Comparison of ENCODE assay signal across 29 cellular contexts in the genomic region with DNA sequence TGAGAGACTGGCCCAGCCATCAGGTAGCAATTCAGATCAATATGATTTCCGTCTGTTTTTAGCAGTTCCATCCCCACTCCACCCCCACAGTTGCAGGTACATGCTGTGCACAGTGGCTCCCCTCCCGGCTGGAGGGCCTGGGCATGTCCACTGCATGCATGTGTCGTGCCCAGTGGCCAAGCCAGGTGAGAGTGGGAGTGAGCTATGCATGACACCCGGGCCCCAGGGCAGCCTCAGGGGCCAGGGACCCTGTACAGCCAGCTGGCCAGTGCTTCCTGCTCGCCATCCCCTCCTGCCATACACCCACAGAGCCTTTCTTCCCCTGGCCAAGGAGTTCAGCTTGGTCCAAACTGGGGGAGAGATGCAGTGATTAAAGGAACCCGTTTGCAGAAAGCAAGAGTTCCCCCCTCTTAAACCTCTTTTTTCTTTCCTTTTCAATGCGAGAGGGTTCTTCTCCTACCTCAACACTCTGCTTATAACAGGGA.
"Had no signal": no experiment of that assay in that cellular context is flagged by ENCODE, and none has a peak within 500 bp of the region (broad histone marks: within the 10 kb centered on the region; RNA-seq: fewer than 3 reads in every experiment).

No MANE protein-coding gene starts in this region.

- H3K36me3 ChIP-seq: left lung, lower lobe of right lung, pancreas, prostate gland, sigmoid colon, spleen, tibial nerve, uterus had no signal

- H3K27ac Mint-ChIP-seq: immature natural killer cell; memory B cell; naive thymus-derived CD4-positive, alpha-beta T cell; nephron; stimulated activated memory B cell treated with anti-CD40 and anti-IgM and Interleukin-4, amounts not matched to agents 10 μg/mL and 1 μg/mL and 100 μg/mL, for 72 hours; stimulated activated naive CD8-positive, alpha-beta T cell treated with anti-CD3 and anti-CD28 coated beads, Interleukin-15, amount 100 ng/mL, for 72 hours; type B pancreatic cell had no signal

- H3K27me3 Mint-ChIP-seq: stimulated activated naive CD8-positive, alpha-beta T cell treated with anti-CD3 and anti-CD28 coated beads, Interleukin-15, amount 100 ng/mL, for 72 hours; type B pancreatic cell had no signal

- H3K4me3 Mint-ChIP-seq: immature natural killer cell; memory B cell; naive thymus-derived CD4-positive, alpha-beta T cell; nephron; neural crest cell; stimulated activated memory B cell treated with anti-CD40 and anti-IgM and Interleukin-4, amounts not matched to agents 10 μg/mL and 1 μg/mL and 100 μg/mL, for 72 hours; stimulated activated naive CD8-positive, alpha-beta T cell treated with anti-CD3 and anti-CD28 coated beads, Interleukin-15, amount 100 ng/mL, for 72 hours; type B pancreatic cell had no signal

- H3K27ac ChIP-seq: left lung, lower lobe of right lung, pancreas, prostate gland, sigmoid colon, spleen, tibial nerve, uterus had no signal

- DNase-seq: hypothalamus; immature natural killer cell; kidney; left colon; left lung; lower lobe of right lung; midbrain; mucosa of descending colon; naive thymus-derived CD4-positive, alpha-beta T cell; nucleus accumbens; pancreas; posterior cingulate gyrus; retina; right cardiac atrium; sigmoid colon; small intestine; spleen; stimulated activated CD4-positive, alpha-beta T cell treated with anti-CD3 and anti-CD28 coated beads, Interleukin-4, amount 100 ng/mL, for 24 hours; stimulated activated naive CD4-positive, alpha-beta T cell treated with Interleukin-2 at 50 U/mL for 16 hours; stimulated activated naive CD8-positive, alpha-beta T cell treated with anti-CD3 and anti-CD28 coated beads, Interleukin-15, amount 100 ng/mL, for 72 hours; substantia nigra; uterus had no signal

- H3K4me3 ChIP-seq: left lung, lower lobe of right lung, mucosa of descending colon, pancreas, prostate gland, sigmoid colon, spleen, tibial nerve, uterus had no signal

- H3K27me3 ChIP-seq: left lung, pancreas, sigmoid colon, spleen, tibial nerve, uterus had no signal

- H3K36me3 Mint-ChIP-seq: immature natural killer cell; memory B cell; naive thymus-derived CD4-positive, alpha-beta T cell; stimulated activated memory B cell treated with anti-CD40 and anti-IgM and Interleukin-4, amounts not matched to agents 10 μg/mL and 1 μg/mL and 100 μg/mL, for 72 hours; type B pancreatic cell had no signal

- H3K9me3 Mint-ChIP-seq: immature natural killer cell; memory B cell; nephron; neural crest cell; stimulated activated memory B cell treated with anti-CD40 and anti-IgM and Interleukin-4, amounts not matched to agents 10 μg/mL and 1 μg/mL and 100 μg/mL, for 72 hours; type B pancreatic cell had no signal

- H3K4me1 Mint-ChIP-seq: memory B cell; naive thymus-derived CD4-positive, alpha-beta T cell; neural crest cell; stimulated activated naive CD8-positive, alpha-beta T cell treated with anti-CD3 and anti-CD28 coated beads, Interleukin-15, amount 100 ng/mL, for 72 hours had no signal

- ATAC-seq: left colon; left lung; mucosa of descending colon; naive thymus-derived CD4-positive, alpha-beta T cell; pancreas; right cardiac atrium; stimulated activated memory B cell treated with anti-CD40 and anti-IgM and Interleukin-4, amounts not matched to agents 10 μg/mL and 1 μg/mL and 100 μg/mL, for 72 hours had no signal

- H3K9me3 ChIP-seq: left lung, lower lobe of right lung, mucosa of descending colon, pancreas, prostate gland, sigmoid colon, uterus had no signal

- H3K4me1 ChIP-seq: left lung, lower lobe of right lung, pancreas, prostate gland, sigmoid colon, spleen, tibial nerve, uterus had no signal
